In genomic region chr1:4973341-4973740, GRCh38 we compare ENCODE assay signal across 27 cellular contexts.
"Had no signal": no experiment of that assay in that cellular context is flagged by ENCODE, and none has a peak within 500 bp of the region (broad histone marks: within the 10 kb centered on the region; RNA-seq: fewer than 3 reads in every experiment).

No MANE protein-coding gene starts in this region.

- DNase-seq: activated CD4-positive, alpha-beta T cell treated with anti-CD3 and anti-CD28 coated beads, Interleukin-2, amount 10 ng/mL, durations not matched to agents 24 days and 14 days; activated CD4-positive, alpha-beta T cell treated with anti-CD3 and anti-CD28 coated beads, Interleukin-2, amount 50 U/mL, for 4 hours; activated CD4-positive, CD25-positive, alpha-beta regulatory T cell; activated CD8-positive, alpha-beta T cell treated with anti-CD3 and anti-CD28 coated beads for 36 hours; activated naive CD4-positive, alpha-beta T cell treated with Interleukin-2 at 50 U/mL for 16 hours; activated naive CD8-positive, alpha-beta T cell treated with anti-CD3 and anti-CD28 coated beads, Interleukin-2, amount 10 ng/mL, durations not matched to agents 7 days and 5 days; activated T-cell treated with anti-CD3 and anti-CD28 coated beads for 4 hours; activated T-cell treated with anti-CD3 and anti-CD28 coated beads, Interleukin-2, amount 50 U/mL, for 4 hours; amygdala; IMR-90; NCI-H1092 treated with DMSO at 0.1 percent for 48 hours; NCI-H1417; NCI-H1694; NCI-H1930; NCI-H2081 treated with DMSO at 0.1 percent for 48 hours; NCI-H345; NCI-H524 treated with DMSO at 0.1 percent for 48 hours; SHP77; SJCRH30; T1000; WERI-Rb-1 had no signal

- H3K36me3 ChIP-seq: ascending aorta, cardiac muscle cell, SJCRH30, WERI-Rb-1 had no signal

- H3K9me3 ChIP-seq: ascending aorta, SJCRH30 had no signal

- H3K4me1 ChIP-seq: ascending aorta, SJCRH30 had no signal

- H3K27me3 ChIP-seq: ascending aorta, cardiac muscle cell had no signal

- H3K27ac ChIP-seq: ascending aorta, cardiac muscle cell, SJCRH30, SK-N-MC, WERI-Rb-1 had no signal

- H3K36me3 Mint-ChIP-seq: activated naive CD4-positive, alpha-beta T cell treated with anti-CD3 and anti-CD28 coated beads, Interleukin-2, amount 50 U/mL, for 24 hours; activated naive CD8-positive, alpha-beta T cell treated with anti-CD3 and anti-CD28 coated beads, Interleukin-2, amount 10 ng/mL, durations not matched to agents 7 days and 5 days had no signal

- H3K27ac Mint-ChIP-seq: activated CD4-positive, alpha-beta T cell treated with anti-CD3 and anti-CD28 coated beads, Interleukin-2, amount 10 ng/mL, durations not matched to agents 24 days and 14 days; activated CD8-positive, alpha-beta T cell treated with anti-CD3 and anti-CD28 coated beads for 36 hours; activated naive CD4-positive, alpha-beta T cell treated with anti-CD3 and anti-CD28 coated beads, Interleukin-2, amount 50 U/mL, for 24 hours; activated naive CD8-positive, alpha-beta T cell treated with anti-CD3 and anti-CD28 coated beads, Interleukin-2, amount 10 ng/mL, durations not matched to agents 7 days and 5 days; activated T-helper 1 cell treated with anti-CD3 and anti-CD28 coated beads, Interleukin-12 subunit alpha, Interleukin-12 subunit beta, Interleukin-2, Interleukin-4 antibody, amounts not matched to agents 30 ng/mL and 10 ng/mL and 1 ng/mL, durations not matched to agents 14 hours and 24 hours and 36 hours had no signal

- H3K4me3 ChIP-seq: ascending aorta, cardiac muscle cell, K562, SJCRH30, SK-N-MC had no signal

- H3K4me3 Mint-ChIP-seq: activated CD4-positive, alpha-beta T cell treated with anti-CD3 and anti-CD28 coated beads, Interleukin-2, amount 10 ng/mL, durations not matched to agents 24 days and 14 days; activated CD8-positive, alpha-beta T cell treated with anti-CD3 and anti-CD28 coated beads for 36 hours; activated naive CD4-positive, alpha-beta T cell treated with anti-CD3 and anti-CD28 coated beads, Interleukin-2, amount 50 U/mL, for 24 hours; activated naive CD8-positive, alpha-beta T cell treated with anti-CD3 and anti-CD28 coated beads, Interleukin-2, amount 10 ng/mL, durations not matched to agents 7 days and 5 days; activated T-cell treated with anti-CD3 and anti-CD28 coated beads, Interleukin-2, amount 50 U/mL, for 4 hours; activated T-helper 1 cell treated with anti-CD3 and anti-CD28 coated beads, Interleukin-12 subunit alpha, Interleukin-12 subunit beta, Interleukin-2, Interleukin-4 antibody, amounts not matched to agents 30 ng/mL and 10 ng/mL and 1 ng/mL, durations not matched to agents 14 hours and 24 hours and 36 hours had no signal

- H3K4me1 Mint-ChIP-seq: activated CD4-positive, alpha-beta T cell treated with anti-CD3 and anti-CD28 coated beads, Interleukin-2, amount 10 ng/mL, durations not matched to agents 24 days and 14 days; activated naive CD4-positive, alpha-beta T cell treated with anti-CD3 and anti-CD28 coated beads, Interleukin-2, amount 50 U/mL, for 24 hours; activated naive CD8-positive, alpha-beta T cell treated with anti-CD3 and anti-CD28 coated beads, Interleukin-2, amount 10 ng/mL, durations not matched to agents 7 days and 5 days had no signal

- H3K9me3 Mint-ChIP-seq: activated CD4-positive, alpha-beta T cell treated with anti-CD3 and anti-CD28 coated beads, Interleukin-2, amount 10 ng/mL, durations not matched to agents 24 days and 14 days; activated CD8-positive, alpha-beta T cell treated with anti-CD3 and anti-CD28 coated beads for 36 hours; activated naive CD4-positive, alpha-beta T cell treated with anti-CD3 and anti-CD28 coated beads, Interleukin-2, amount 50 U/mL, for 24 hours; activated naive CD8-positive, alpha-beta T cell treated with anti-CD3 and anti-CD28 coated beads, Interleukin-2, amount 10 ng/mL, durations not matched to agents 7 days and 5 days; activated T-cell treated with anti-CD3 and anti-CD28 coated beads, Interleukin-2, amount 50 U/mL, for 4 hours; activated T-helper 1 cell treated with anti-CD3 and anti-CD28 coated beads, Interleukin-12 subunit alpha, Interleukin-12 subunit beta, Interleukin-2, Interleukin-4 antibody, amounts not matched to agents 30 ng/mL and 10 ng/mL and 1 ng/mL, durations not matched to agents 14 hours and 24 hours and 36 hours had no signal

- H3K27me3 Mint-ChIP-seq: activated CD4-positive, alpha-beta T cell treated with anti-CD3 and anti-CD28 coated beads, Interleukin-2, amount 10 ng/mL, durations not matched to agents 24 days and 14 days; activated naive CD8-positive, alpha-beta T cell treated with anti-CD3 and anti-CD28 coated beads, Interleukin-2, amount 10 ng/mL, durations not matched to agents 7 days and 5 days had no signal
